Comparison of ENCODE assay signal across 1 cellular context in genomic region chr5:135461752-135462151, GRCh38.
A peak's percentile ranks its signal among the peaks of the same experiment; 100 is the strongest.
TF ChIP-seq lines count a peak whose summit lies in the region.

No MANE protein-coding gene starts in this region.

TF ChIP-seq in K562, 482 proteins besides CTCF, POLR2A, EP300 and RAD21 (continued from another document):
- TF ChIP-seq, protein P1, sequence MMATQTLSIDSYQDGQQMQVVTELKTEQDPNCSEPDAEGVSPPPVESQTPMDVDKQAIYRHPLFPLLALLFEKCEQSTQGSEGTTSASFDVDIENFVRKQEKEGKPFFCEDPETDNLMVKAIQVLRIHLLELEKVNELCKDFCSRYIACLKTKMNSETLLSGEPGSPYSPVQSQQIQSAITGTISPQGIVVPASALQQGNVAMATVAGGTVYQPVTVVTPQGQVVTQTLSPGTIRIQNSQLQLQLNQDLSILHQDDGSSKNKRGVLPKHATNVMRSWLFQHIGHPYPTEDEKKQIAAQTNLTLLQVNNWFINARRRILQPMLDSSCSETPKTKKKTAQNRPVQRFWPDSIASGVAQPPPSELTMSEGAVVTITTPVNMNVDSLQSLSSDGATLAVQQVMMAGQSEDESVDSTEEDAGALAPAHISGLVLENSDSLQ (IDR thresholded peaks at IDR 0.05): peak; percentile 18; the same call in 1 of the 2 replicates
- TF ChIP-seq NFATC3 (IDR thresholded peaks at IDR 0.05) (no peak), KAT7 (CRISPR knock-in tag; IDR thresholded peaks at IDR 0.05; ENCODE audit: borderline replicate concordance) (no peak), NCOA2 (IDR thresholded peaks at IDR 0.05; ENCODE audit: partially characterized antibody in 2 of 2) (no peak), ZNF143 (CRISPR knock-in tag; IDR thresholded peaks at IDR 0.05) (no peak)
- TF ChIP-seq, protein P2, sequence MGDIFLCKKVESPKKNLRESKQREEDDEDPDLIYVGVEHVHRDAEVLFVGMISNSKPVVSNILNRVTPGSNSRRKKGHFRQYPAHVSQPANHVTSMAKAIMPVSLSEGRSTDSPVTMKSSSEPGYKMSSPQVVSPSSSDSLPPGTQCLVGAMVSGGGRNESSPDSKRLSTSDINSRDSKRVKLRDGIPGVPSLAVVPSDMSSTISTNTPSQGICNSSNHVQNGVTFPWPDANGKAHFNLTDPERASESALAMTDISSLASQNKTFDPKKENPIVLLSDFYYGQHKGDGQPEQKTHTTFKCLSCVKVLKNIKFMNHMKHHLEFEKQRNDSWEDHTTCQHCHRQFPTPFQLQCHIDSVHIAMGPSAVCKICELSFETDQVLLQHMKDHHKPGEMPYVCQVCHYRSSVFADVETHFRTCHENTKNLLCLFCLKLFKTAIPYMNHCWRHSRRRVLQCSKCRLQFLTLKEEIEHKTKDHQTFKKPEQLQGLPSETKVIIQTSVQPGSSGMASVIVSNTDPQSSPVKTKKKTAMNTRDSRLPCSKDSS (IDR thresholded peaks at IDR 0.05; ENCODE audit: low read depth, partially characterized antibody): no peak
